17 cellular contexts compared by ENCODE assay signal in genomic region chr9:95666096-95666784, GRCh38.
"Had no signal": no experiment of that assay in that cellular context is flagged by ENCODE, and none has a peak within 500 bp of the region (broad histone marks: within the 10 kb centered on the region; RNA-seq: fewer than 3 reads in every experiment).

No MANE protein-coding gene starts in this region.

- DNase-seq: activated CD4-positive, alpha-beta T cell treated with anti-CD3 and anti-CD28 coated beads, Interleukin-2, amount 10 ng/mL, durations not matched to agents 7 days and 5 days; activated CD4-positive, CD25-positive, alpha-beta regulatory T cell; activated effector memory CD4-positive, alpha-beta T cell treated with Interleukin-2 at 50 U/mL for 16 hours; activated naive CD8-positive, alpha-beta T cell treated with anti-CD3 and anti-CD28 coated beads for 36 hours; islet precursor cell; mammary epithelial cell; natural killer cell; psoas muscle; stimulated activated CD4-positive, alpha-beta T cell treated with anti-CD3 and anti-CD28 coated beads, Interleukin-12 subunit alpha, Interleukin-12 subunit beta, amount 100 ng/mL, for 4 hours; stimulated activated CD8-positive, alpha-beta memory T cell treated with anti-CD3 and anti-CD28 coated beads, Interleukin-4, amount 100 ng/mL, for 48 hours; stimulated activated naive CD8-positive, alpha-beta T cell treated with anti-CD3 and anti-CD28 coated beads, Interleukin-15, Interleukin-2, amounts not matched to agents 100 U/mL and 50 U/mL, for 24 hours had no signal

- H3K36me3 Mint-ChIP-seq: activated naive CD8-positive, alpha-beta T cell treated with anti-CD3 and anti-CD28 coated beads for 36 hours; natural killer cell had no signal

- H3K27ac ChIP-seq: breast epithelium, psoas muscle had no signal

- H3K9me3 Mint-ChIP-seq: activated naive CD8-positive, alpha-beta T cell treated with anti-CD3 and anti-CD28 coated beads for 36 hours; natural killer cell; T-helper 1 cell treated with Interleukin-12 subunit alpha and Interleukin-12 subunit beta and Interleukin-4 antibody, amounts not matched to agents 30 μg/mL and 1 μg/mL, for 36 hours had no signal

- H3K4me3 Mint-ChIP-seq: activated CD4-positive, alpha-beta T cell treated with anti-CD3 and anti-CD28 coated beads, Interleukin-2, amount 10 ng/mL, durations not matched to agents 7 days and 5 days; activated naive CD8-positive, alpha-beta T cell treated with anti-CD3 and anti-CD28 coated beads for 36 hours; natural killer cell; T-helper 1 cell treated with Interleukin-12 subunit alpha and Interleukin-12 subunit beta and Interleukin-4 antibody, amounts not matched to agents 30 μg/mL and 1 μg/mL, for 36 hours had no signal

- FAIRE-seq: endometrium, urothelium cell line had no signal

- H3K36me3 ChIP-seq: breast epithelium had no signal

- ATAC-seq: esophagus mucosa; left lobe of liver; natural killer cell; psoas muscle; stimulated activated naive CD8-positive, alpha-beta T cell treated with anti-CD3 and anti-CD28 coated beads, Interleukin-15, Interleukin-2, amounts not matched to agents 100 U/mL and 50 U/mL, for 24 hours had no signal

- H3K27ac Mint-ChIP-seq: activated CD4-positive, alpha-beta T cell treated with anti-CD3 and anti-CD28 coated beads, Interleukin-2, amount 10 ng/mL, durations not matched to agents 7 days and 5 days; activated naive CD8-positive, alpha-beta T cell treated with anti-CD3 and anti-CD28 coated beads for 36 hours; natural killer cell; T-helper 1 cell treated with Interleukin-12 subunit alpha and Interleukin-12 subunit beta and Interleukin-4 antibody, amounts not matched to agents 30 μg/mL and 1 μg/mL, for 36 hours had no signal

- H3K4me3 ChIP-seq: breast epithelium, psoas muscle had no signal

- H3K9me3 ChIP-seq: breast epithelium, psoas muscle had no signal

- H3K27me3 ChIP-seq: breast epithelium had no signal

- H3K4me1 ChIP-seq: breast epithelium, psoas muscle had no signal

- H3K4me1 Mint-ChIP-seq: activated CD4-positive, alpha-beta T cell treated with anti-CD3 and anti-CD28 coated beads, Interleukin-2, amount 10 ng/mL, durations not matched to agents 7 days and 5 days; activated naive CD8-positive, alpha-beta T cell treated with anti-CD3 and anti-CD28 coated beads for 36 hours; natural killer cell had no signal
